Comparison of ENCODE assay signal across 8 cellular contexts in genomic region chr1:154607748-154608521, GRCh38. TPM values are rescaled to one million over a fixed set of nuclear protein-coding genes. Genes with fewer than 3 reads are reported as not detected.
DNase-seq lines count a peak whose midpoint lies in the region; ATAC-seq and TF ChIP-seq lines count a peak whose summit lies in the region.

Gene ADAR (minus strand): TSS chr1:154608186. CDS start chr1:154608006, 180 bp downstream.

- H2AFZ ChIP-seq in H9 (ENCODE audit: low read length) (no peak within 1 kb of the TSS), MM.1S (ENCODE audit: low read length) (peak within 1 kb of the TSS; percentile 63), osteoblast (ENCODE audit: low read length) (peak within 1 kb of the TSS; percentile 76)

- H2BK20ac ChIP-seq in H9 (ENCODE audit: low read depth, low read length, poor library complexity, severe bottlenecking): no peak within 1 kb of the TSS

- H3K9me3 ChIP-seq in H9 (ENCODE audit: control insufficient read depth, low read depth, low read length) (no peaks in the 10 kb centered on the region), MM.1S (replicated peaks; ENCODE audit: insufficient read depth, low read length) (no peaks in the 10 kb centered on the region), osteoblast (ENCODE audit: low read depth, low read length) (no peaks in the 10 kb centered on the region), testis (no peaks in the 10 kb centered on the region)

- intact Hi-C loops in testis (cut with DNase I; ENCODE audit: low total_unique reads): no loop called here

- no peaks in the 10 kb centered on the region; the same call in 1 of the 2 replicates for H3K27me3 Mint-ChIP-seq in H9 (ENCODE audit: low read depth)

- H3K4me2 ChIP-seq in H9 (ENCODE audit: insufficient read depth, insufficient read length, low read length) (peak within 1 kb of the TSS; percentile 98), MM.1S (ENCODE audit: low read depth, low read length) (peak within 1 kb of the TSS; percentile 87), osteoblast (ENCODE audit: insufficient read depth, low read length) (peak within 1 kb of the TSS; percentile 94)

- H3K79me2 ChIP-seq in H9 (ENCODE audit: insufficient read depth, low read length) (peaks cover 38% of the 10 kb centered on the region; the same call in 1 of the 2 replicates), MM.1S (ENCODE audit: low read length) (peaks cover 82% of the 10 kb centered on the region), osteoblast (ENCODE audit: insufficient read depth, low read length) (peaks cover 90% of the 10 kb centered on the region)

- no CpG with 5 or more reads among the region's 61 CpGs for WGBS in H9 (ENCODE audit: extremely low coverage, insufficient read length, low lambda C conversion rate)
- 0% methylated on average over 29 to 59 of the region's 61 CpGs for WGBS in testis, 2 donors

- H3K56ac ChIP-seq in H9 (ENCODE audit: insufficient read length, low read depth, low read length): peak within 1 kb of the TSS; percentile 90

- peak within 1 kb of the TSS; percentile 64 for H2BK120ac ChIP-seq in H9 (ENCODE audit: low read depth, low read length, poor library complexity, severe bottlenecking)

- peaks cover 7% of the 10 kb centered on the region; the same call in 1 of the 2 replicates for H3K4me1 ChIP-seq in H9 (ENCODE audit: insufficient read depth, low read length)
- peaks cover 24% of the 10 kb centered on the region for H3K4me1 ChIP-seq in MM.1S (ENCODE audit: low read length)
- peaks cover 19% of the 10 kb centered on the region for H3K4me1 ChIP-seq in osteoblast (ENCODE audit: insufficient read depth, low read length)
- peaks cover 33% of the 10 kb centered on the region for H3K4me1 ChIP-seq in testis

- H4K91ac ChIP-seq in H9 (ENCODE audit: insufficient read length, low read depth, low read length): no peak within 1 kb of the TSS

- peak; percentile 89 for ATAC-seq in SK-N-SH treated with all-trans-retinoic acid at 6 μM for 48 hours

- H3K23me2 ChIP-seq in H9 (ENCODE audit: insufficient read length, low read depth, low read length, poor library complexity, severe bottlenecking): peaks cover 12% of the 10 kb centered on the region

- H3K36me3 Mint-ChIP-seq in H9 (ENCODE audit: insufficient read depth in 1 of 3, low read depth in 3 of 3): peaks cover 15 to 16% (median 16%) of the 10 kb centered on the region in 3 experiments; a peak in 6 of 7 replicates

- H3F3A ChIP-seq in MM.1S (ENCODE audit: insufficient read depth, low read length): peaks cover 26% of the 10 kb centered on the region

- H3K14ac ChIP-seq in H9 (ENCODE audit: insufficient read depth, low read length): peak within 1 kb of the TSS; percentile 96

- peaks cover 7% of the 10 kb centered on the region for H3K79me1 ChIP-seq in H9 (ENCODE audit: insufficient read depth, low read depth, low read length, poor library complexity, severe bottlenecking)

- H3K18ac ChIP-seq in H9 (ENCODE audit: insufficient read length, low read depth, low read length): peak within 1 kb of the TSS; percentile 93

- H4K5ac ChIP-seq in H9 (ENCODE audit: insufficient read length, low read depth, low read length): peak within 1 kb of the TSS; percentile 96

- no peaks in the 10 kb centered on the region for H3K9me2 ChIP-seq in MM.1S (replicated peaks; ENCODE audit: insufficient read depth, low read length)

- H3K4me3 ChIP-seq in MM.1S (ENCODE audit: low read length) (peak within 1 kb of the TSS; percentile 82), osteoblast (ENCODE audit: insufficient read depth, low read length) (peak within 1 kb of the TSS; percentile 94), testis (peak within 1 kb of the TSS; percentile 85 to 92)

- H3K27ac Mint-ChIP-seq in H9: peak within 1 kb of the TSS; percentile 98 to 100 (median 99)

- peaks cover 66 to 67% of the 10 kb centered on the region in 2 experiments for H3K4me1 Mint-ChIP-seq in H9

- peak within 1 kb of the TSS; percentile 98 for H3K9ac ChIP-seq in H9 (ENCODE audit: extremely low read depth, insufficient read length, low read length)
- peak within 1 kb of the TSS; percentile 93 for H3K9ac ChIP-seq in MM.1S (ENCODE audit: low read length)

- TF ChIP-seq POLR2A in testis (IDR thresholded peaks at IDR 0.05): no peak

- H3K27me3 ChIP-seq in H9 (ENCODE audit: insufficient read depth, low read length) (no peaks in the 10 kb centered on the region), MM.1S (replicated peaks; ENCODE audit: insufficient read depth, low read length) (no peaks in the 10 kb centered on the region), osteoblast (ENCODE audit: insufficient read depth, low read length) (no peaks in the 10 kb centered on the region), testis (no peaks in the 10 kb centered on the region)

- peak within 1 kb of the TSS; percentile 95 for H2BK5ac ChIP-seq in H9 (ENCODE audit: insufficient read length, low read length)

- peak within 1 kb of the TSS; percentile 24; the same call in 1 of the 2 replicates for H3K4ac ChIP-seq in H9 (ENCODE audit: low read depth, low read length)

- peak within 1 kb of the TSS; percentile 95 for H3K23ac ChIP-seq in H9 (ENCODE audit: insufficient read length, low read depth, low read length)

- TF ChIP-seq CTCF in H9 (conservative IDR thresholded peaks at IDR 0.05) (no peak), MM.1S (IDR thresholded peaks at IDR 0.05; ENCODE audit: low read length) (no peak), osteoblast (IDR thresholded peaks at IDR 0.05; ENCODE audit: extremely low read depth, low read depth, low read length) (no peak), testis (IDR thresholded peaks at IDR 0.05) (no peak)

- H2BK15ac ChIP-seq in H9 (ENCODE audit: low read depth, low read length): no peak within 1 kb of the TSS

- H3K4me3 Mint-ChIP-seq in H9: peak within 1 kb of the TSS; percentile 83 to 98

- H3K27ac ChIP-seq in H9 (ENCODE audit: insufficient read length, low read depth, low read length) (peak within 1 kb of the TSS; percentile 92), MM.1S (ENCODE audit: low read length) (peak within 1 kb of the TSS; percentile 75), osteoblast (ENCODE audit: low read depth, low read length) (peak within 1 kb of the TSS; percentile 87), testis (peak within 1 kb of the TSS; percentile 97 to 98)

- H4K20me1 ChIP-seq in H9 (ENCODE audit: control insufficient read depth, insufficient read depth, insufficient read length) (peaks cover 2% of the 10 kb centered on the region), MM.1S (ENCODE audit: insufficient read depth, low read length) (peaks cover 27% of the 10 kb centered on the region), osteoblast (ENCODE audit: insufficient read depth, low read length) (peaks cover 41% of the 10 kb centered on the region)

- no peaks in the 10 kb centered on the region for H3K9me3 Mint-ChIP-seq in H9

- DNase-seq in ELR (ENCODE audit: low read depth): peak; percentile 99
- DNase-seq in H9: peak; percentile 67
- DNase-seq in MM.1S: peak; percentile 100
- peak; percentile 91 for DNase-seq in activated naive CD4-positive, alpha-beta T cell treated with anti-CD3 and anti-CD28 coated beads, Interleukin-2, amount 50 U/mL, for 16 hours
- peak; percentile 88 for DNase-seq in glomerular endothelial cell (ENCODE audit: extremely low read depth, low read depth, low spot score)
- DNase-seq in osteoblast (ENCODE audit: insufficient read length, low spot score, missing footprints): peak; percentile 95
- DNase-seq in testis: peak; percentile 94

- no peak within 1 kb of the TSS for H4K8ac ChIP-seq in H9 (replicated peaks; ENCODE audit: insufficient read length, low read depth, low read length)

- no peak within 1 kb of the TSS for H2BK12ac ChIP-seq in H9 (ENCODE audit: insufficient read length, low read depth, low read length)

- H3T11ph ChIP-seq in H9 (ENCODE audit: low read length): no peak within 1 kb of the TSS

- H3K36me3 ChIP-seq in MM.1S (replicated peaks; ENCODE audit: insufficient read depth, low read length) (no peaks in the 10 kb centered on the region; the same call in 1 of the 2 replicates), osteoblast (ENCODE audit: insufficient read depth, low read length) (no peaks in the 10 kb centered on the region), testis (ENCODE audit: low read depth, missing control alignments) (no peaks in the 10 kb centered on the region)

- H2AK5ac ChIP-seq in H9 (ENCODE audit: insufficient read length, low read length): no peak within 1 kb of the TSS

TF ChIP-seq in SK-N-SH treated with all-trans-retinoic acid at 6 μM for 48 hours, 23 proteins besides CTCF, POLR2A, EP300 and RAD21:
- no peak for TF ChIP-seq PATZ1 (CRISPR knock-in tag; IDR thresholded peaks at IDR 0.05; ENCODE audit: borderline replicate concordance)
- no peak for TF ChIP-seq GLIS3 (CRISPR knock-in tag; IDR thresholded peaks at IDR 0.05)
- no peak for TF ChIP-seq ESRRG (CRISPR knock-in tag; IDR thresholded peaks at IDR 0.05)
- no peak for TF ChIP-seq ZNF8 (CRISPR knock-in tag; IDR thresholded peaks at IDR 0.05)
- no peak for TF ChIP-seq SNAI2 (CRISPR knock-in tag; IDR thresholded peaks at IDR 0.05)
TF ChIP-seq in SK-N-SH treated with all-trans-retinoic acid at 6 μM for 48 hours: peak in this region for 0.

RNA-seq across cellular contexts. Expression of gene ADAR, which starts in this region (rescaled TPM):
- 228 and 236 TPM in 2 replicates for total RNA-seq in H9 (2021)
- total RNA-seq in glomerular endothelial cell: 106 and 162 TPM in 2 replicates
- 103 and 118 TPM in 2 replicates for total RNA-seq in osteoblast
- total RNA-seq in testis: 100 to 1,000 TPM; 168 to 181 TPM
- polyA plus RNA-seq in testis (ENCODE audit: insufficient read depth, low read depth, low replicate concordance): 94.4 TPM

Comparison
In these comparisons a context has a peak if more than half of its experiments do, and no peak if none do; other contexts are left out.
1. Peak in every context shown above with its lines: DNase-seq, ATAC-seq, H3K4me3 ChIP-seq and H3K27ac ChIP-seq.